In genomic region chr2:160213511-160213910, GRCh38 we compare ENCODE assay signal across 22 cellular contexts. TPM values are rescaled to one million over a fixed set of nuclear protein-coding genes. Genes with fewer than 3 reads are reported as not detected.
DNase-seq lines count a peak whose midpoint lies in the region; ATAC-seq, FAIRE-seq and TF ChIP-seq lines count a peak whose summit lies in the region.
"Had no signal": no experiment of that assay in that cellular context is flagged by ENCODE, and none has a peak within 500 bp of the region (broad histone marks: within the 10 kb centered on the region; RNA-seq: fewer than 3 reads in every experiment).

No MANE protein-coding gene starts in this region.

- POLR2A ChIA-PET in A549 (lab: Yijun Ruan, JAX): no interaction called here

- no peak overlapping the region for H3K23ac ChIP-seq in trophoblast cell (ENCODE audit: low read length)

- H2BK5ac ChIP-seq in trophoblast cell (ENCODE audit: low read depth, low read length, poor library complexity): peak overlapping the region; percentile 67

- intact Hi-C loops in heart left ventricle (cut with DNase I): loop anchor here in 1 of 10 donors (10.0 kb wide), 1 partner anchor 51 kb away; no protein-coding TSS in a partner anchor

- no peak overlapping the region for H3K9ac ChIP-seq in Loucy (ENCODE audit: low read depth, low read length, poor library complexity, severe bottlenecking)
- H3K9ac ChIP-seq in astrocyte (ENCODE audit: low read length): no peak overlapping the region
- no peak overlapping the region for H3K9ac ChIP-seq in trophoblast cell (ENCODE audit: low read length)

- no peaks in the 10 kb centered on the region for H3K36me3 Mint-ChIP-seq in astrocyte (ENCODE audit: low read depth, unreplicated experiment)

- peak overlapping the region; percentile 87 to 99 for H3K27ac ChIP-seq in A549
- no peak overlapping the region for H3K27ac ChIP-seq in astrocyte (ENCODE audit: low read depth, low read length)
- no peak overlapping the region for H3K27ac ChIP-seq in trophoblast cell (ENCODE audit: low read depth, low read length)
- no peak overlapping the region for H3K27ac ChIP-seq in heart left ventricle

- peak overlapping the region; percentile 66 for H4K8ac ChIP-seq in trophoblast cell (ENCODE audit: low read depth, low read length)

- no peak for TF ChIP-seq EP300 in A549 (IDR thresholded peaks at IDR 0.05)

- peak overlapping the region; percentile 95 for H2BK12ac ChIP-seq in trophoblast cell (ENCODE audit: low read length)

- H3K27me3 ChIP-seq in Loucy (ENCODE audit: insufficient read depth, low read length, poor library complexity, severe bottlenecking) (no peaks in the 10 kb centered on the region), astrocyte (ENCODE audit: insufficient read depth, low read length) (no peaks in the 10 kb centered on the region), trophoblast cell (ENCODE audit: insufficient read depth, low read length) (no peaks in the 10 kb centered on the region), heart left ventricle (no peaks in the 10 kb centered on the region)
- H3K27me3 ChIP-seq: MG63 had no signal

- H4K20me1 ChIP-seq in Loucy (ENCODE audit: insufficient read depth, low read length, poor library complexity, severe bottlenecking): no peaks in the 10 kb centered on the region
- H4K20me1 ChIP-seq in astrocyte (ENCODE audit: insufficient read depth, low read length): no peaks in the 10 kb centered on the region

- no peaks in the 10 kb centered on the region for H3F3A ChIP-seq in Loucy (ENCODE audit: low read depth)

- ATAC-seq in A549: no peak
- ATAC-seq in GM19035 (IDR thresholded peaks at IDR 0.05; ENCODE audit: unreplicated experiment): no peak
- no peak for ATAC-seq in heart left ventricle

- H3K36me3 ChIP-seq in Loucy (ENCODE audit: insufficient read depth, low read length): no peaks in the 10 kb centered on the region
- no peaks in the 10 kb centered on the region for H3K36me3 ChIP-seq in astrocyte (ENCODE audit: insufficient read depth, low read length)
- no peaks in the 10 kb centered on the region for H3K36me3 ChIP-seq in trophoblast cell (ENCODE audit: control insufficient read depth in 1 of 2, insufficient read depth in 2 of 2, low read length in 2 of 2)
- no peaks in the 10 kb centered on the region for H3K36me3 ChIP-seq in heart left ventricle
- H3K36me3 ChIP-seq: MG63 had no signal

- H3K79me2 ChIP-seq in Loucy (ENCODE audit: insufficient read depth, low read length): no peaks in the 10 kb centered on the region
- no peaks in the 10 kb centered on the region for H3K79me2 ChIP-seq in astrocyte (ENCODE audit: insufficient read depth, low read length)
- peaks cover 6% of the 10 kb centered on the region for H3K79me2 ChIP-seq in trophoblast cell (ENCODE audit: control insufficient read depth, insufficient read depth, low read length, poor library complexity)

- H2AFZ ChIP-seq in Loucy (ENCODE audit: low read length) (no peak overlapping the region), astrocyte (ENCODE audit: low read depth, low read length) (no peak overlapping the region), trophoblast cell (ENCODE audit: insufficient read depth, low read length, poor library complexity) (peak overlapping the region; percentile 35)

- peak overlapping the region; percentile 96 for H2AK5ac ChIP-seq in trophoblast cell (ENCODE audit: low read length)

- peaks cover 3% of the 10 kb centered on the region for H3K9me3 Mint-ChIP-seq in astrocyte (ENCODE audit: unreplicated experiment)
- H3K9me3 Mint-ChIP-seq: CD4-positive, alpha-beta T cell had no signal

- H3K4me2 ChIP-seq in A549 (no peak overlapping the region), Loucy (ENCODE audit: low read depth, low read length, poor library complexity, severe bottlenecking) (peak overlapping the region; percentile 66), astrocyte (ENCODE audit: low read length) (no peak overlapping the region), trophoblast cell (ENCODE audit: low read length) (no peak overlapping the region)

- peak overlapping the region; percentile 98 for H3K27ac Mint-ChIP-seq in astrocyte (ENCODE audit: unreplicated experiment)
- H3K27ac Mint-ChIP-seq: CD4-positive, alpha-beta T cell had no signal

- H3K4me1 ChIP-seq in A549 (peaks cover 66% of the 10 kb centered on the region), Loucy (ENCODE audit: insufficient read depth, low read length, poor library complexity, severe bottlenecking) (peaks cover 24% of the 10 kb centered on the region), astrocyte (ENCODE audit: insufficient read depth, low read length) (peaks cover 37% of the 10 kb centered on the region), trophoblast cell (ENCODE audit: control insufficient read depth in 1 of 2, insufficient read depth in 2 of 2, low read length in 2 of 2) (peaks cover 16 to 21% of the 10 kb centered on the region in 2 experiments), heart left ventricle (peaks cover 0 to 29% (median 15%) of the 10 kb centered on the region in 12 donors)
- H3K4me1 ChIP-seq: Caco-2 had no signal

- H2BK120ac ChIP-seq in trophoblast cell (ENCODE audit: insufficient read depth, low read length, poor library complexity): peak overlapping the region; percentile 88

- H3K4me3 Mint-ChIP-seq in astrocyte (ENCODE audit: unreplicated experiment): no peak overlapping the region
- H3K4me3 Mint-ChIP-seq: CD4-positive, alpha-beta T cell had no signal

- no peak overlapping the region for H4K12ac ChIP-seq in trophoblast cell (ENCODE audit: low read depth, low read length)

- no peaks in the 10 kb centered on the region for H3K27me3 Mint-ChIP-seq in astrocyte (ENCODE audit: low read depth, unreplicated experiment)
- H3K27me3 Mint-ChIP-seq: CD4-positive, alpha-beta T cell had no signal

- H3K9me2 ChIP-seq in Loucy (replicated peaks; ENCODE audit: low read depth, low read length): no peaks in the 10 kb centered on the region

- WGBS in A549 (ENCODE audit: missing lambda C conversion rate): 94% methylated on average over 10 of the region's 10 CpGs
- no CpG with 5 or more reads among the region's 10 CpGs for WGBS in trophoblast cell (ENCODE audit: extremely low coverage, insufficient coverage, insufficient read length)
- 80 to 87% (median 84%) methylated on average over 10 of the region's 10 CpGs for WGBS in heart left ventricle, 4 donors

- H3K14ac ChIP-seq in trophoblast cell (ENCODE audit: low read length): peak overlapping the region; percentile 14

- CTCF ChIA-PET in A549 (lab: Yijun Ruan, JAX): interaction anchor here (1.3 kb wide), 1 partner anchor 13 kb away, joined by 4 read pairs; no protein-coding TSS in a partner anchor

- peak overlapping the region; percentile 12 for H3K18ac ChIP-seq in trophoblast cell (ENCODE audit: low read length)

- in situ Hi-C loops in KBM-7 (cut with MboI; ENCODE audit: low pct_unique_long_range_greater_than_20kb, low sequenced_read_pairs): no loop called here

- H3K9me3 ChIP-seq in A549 (no peaks in the 10 kb centered on the region), Loucy (ENCODE audit: insufficient read depth, low read depth, low read length) (no peaks in the 10 kb centered on the region), astrocyte (ENCODE audit: insufficient read depth, low read depth, low read length) (no peaks in the 10 kb centered on the region), trophoblast cell (ENCODE audit: insufficient read depth, low read depth, low read length) (no peaks in the 10 kb centered on the region), heart left ventricle (no peaks in the 10 kb centered on the region)
- H3K9me3 ChIP-seq: Caco-2, MG63 had no signal

- no peak overlapping the region for H3K4me3 ChIP-seq in A549
- peak overlapping the region; percentile 61 for H3K4me3 ChIP-seq in Loucy (ENCODE audit: low read length, poor library complexity, severe bottlenecking)
- H3K4me3 ChIP-seq in astrocyte (ENCODE audit: insufficient read depth, low read depth, low read length): no peak overlapping the region
- H3K4me3 ChIP-seq in trophoblast cell (ENCODE audit: low read depth, low read length): no peak overlapping the region
- no peak overlapping the region for H3K4me3 ChIP-seq in heart left ventricle
- H3K4me3 ChIP-seq: MG63 had no signal

- TF ChIP-seq RAD21 in A549 (conservative IDR thresholded peaks at IDR 0.05 in 1 of 2, IDR thresholded peaks at IDR 0.05 in 1 of 2): no peak

- peak overlapping the region; percentile 41 for H4K91ac ChIP-seq in trophoblast cell (ENCODE audit: low read depth, low read length)

- FAIRE-seq in A549 (lab: Jason Lieb, UNC) (no peak), astrocyte (lab: Jason Lieb, UNC) (no peak)
- FAIRE-seq: A204.1, H1, HepG2 had no signal

- TF ChIP-seq CTCF in A549 (IDR thresholded peaks at IDR 0.05) (no peak), Loucy (conservative IDR thresholded peaks at IDR 0.05; ENCODE audit: low read length) (no peak), astrocyte (IDR thresholded peaks at IDR 0.05; ENCODE audit: insufficient read depth, low read depth, low read length) (no peak), heart left ventricle (IDR thresholded peaks at IDR 0.05) (no peak)

- TF ChIP-seq POLR2A in A549 (IDR thresholded peaks at IDR 0.05; ENCODE audit: low read length) (no peak), heart left ventricle (IDR thresholded peaks at IDR 0.05) (no peak)

- peaks cover 60% of the 10 kb centered on the region for H3K4me1 Mint-ChIP-seq in astrocyte (ENCODE audit: low read depth, unreplicated experiment)

- peaks cover 32% of the 10 kb centered on the region for H3K79me1 ChIP-seq in trophoblast cell (ENCODE audit: low read length)

- DNase-seq in A549 (ENCODE audit: low read depth in 1 of 2, low spot score in 1 of 2) (no peak), astrocyte (ENCODE audit: low read depth) (no peak), trophoblast cell (no peak), KBM-7 (no peak), heart left ventricle (no peak)
- DNase-seq in activated naive CD4-positive, alpha-beta T cell (lab: John Stamatoyannopoulos, UW): no peak
- DNase-seq: Caco-2; CD4-positive, alpha-beta T cell; GDM1; Karpas-422; MG63; NCI-H1105; NCI-H1694; NCI-H2081 treated with DMSO at 0.1 percent for 48 hours; NCI-H446 treated with DMSO at 0.1 percent for 48 hours; NCI-H69; SHP77 treated with DMSO at 0.1 percent for 48 hours had no signal

- peak overlapping the region; percentile 61 for H3K4ac ChIP-seq in trophoblast cell (ENCODE audit: low read depth, low read length)

TF ChIP-seq in A549, 52 proteins besides CTCF, POLR2A, EP300 and RAD21:
- no peak for TF ChIP-seq HOXA7 (CRISPR knock-in tag; IDR thresholded peaks at IDR 0.05)
- TF ChIP-seq HEYL (CRISPR knock-in tag; IDR thresholded peaks at IDR 0.05): no peak
- no peak for TF ChIP-seq SREBF2 (IDR thresholded peaks at IDR 0.05)
- TF ChIP-seq CBX2 (IDR thresholded peaks at IDR 0.05; ENCODE audit: borderline replicate concordance, low read depth): no peak

RNA-seq across cellular contexts. Expression of gene ITGB6, which starts 13.4 kb away (rescaled TPM):
- polyA plus RNA-seq in A549 (2011; rRNA removed) (4.8 and 5.0 TPM in 2 replicates), A549 (2017; fragmentation: RNase III; extraction: RNeasy Plus Mini Kit Qiagen cat#74134 plus additional on column Dnase treatment) (4.1 to 4.8 TPM (median 4.2 TPM) in 3 replicates), heart left ventricle (under 1 TPM; 0.27 to 0.28 TPM)
- 1.5 and 1.9 TPM in 2 replicates for polyA plus RNA-seq in A549 (2012; cell fraction: cytosol; rRNA removed)
- polyA plus RNA-seq in A549 (2012; cell fraction: nucleus; rRNA removed): 4.0 and 5.1 TPM in 2 replicates
- 4.1 and 4.5 TPM in 2 replicates for polyA minus RNA-seq in A549 (2011; rRNA and poly(A)+ RNA removed)
- total RNA-seq in astrocyte (2.8 and 7.6 TPM in 2 replicates), heart left ventricle (1 to 10 TPM in 4 of 9 donors, under 1 TPM in 5; 0.36 to 4.2 (median 0.96) TPM)
- 100 and 101 TPM in 2 replicates for polyA plus RNA-seq in trophoblast cell (2013)
- total RNA-seq: CD4-positive, alpha-beta T cell; H1; HepG2 had no signal
- polyA plus RNA-seq: H1, HepG2 had no signal

Comparison
In these comparisons a context has a peak if more than half of its experiments do, and no peak if none do; other contexts are left out.
1. H3K27ac ChIP-seq: peak in A549 (2 of 2); none in astrocyte (single experiment), trophoblast cell (single experiment) and heart left ventricle (0 of 12).